8 cellular contexts compared by ENCODE assay signal in the genomic region with DNA sequence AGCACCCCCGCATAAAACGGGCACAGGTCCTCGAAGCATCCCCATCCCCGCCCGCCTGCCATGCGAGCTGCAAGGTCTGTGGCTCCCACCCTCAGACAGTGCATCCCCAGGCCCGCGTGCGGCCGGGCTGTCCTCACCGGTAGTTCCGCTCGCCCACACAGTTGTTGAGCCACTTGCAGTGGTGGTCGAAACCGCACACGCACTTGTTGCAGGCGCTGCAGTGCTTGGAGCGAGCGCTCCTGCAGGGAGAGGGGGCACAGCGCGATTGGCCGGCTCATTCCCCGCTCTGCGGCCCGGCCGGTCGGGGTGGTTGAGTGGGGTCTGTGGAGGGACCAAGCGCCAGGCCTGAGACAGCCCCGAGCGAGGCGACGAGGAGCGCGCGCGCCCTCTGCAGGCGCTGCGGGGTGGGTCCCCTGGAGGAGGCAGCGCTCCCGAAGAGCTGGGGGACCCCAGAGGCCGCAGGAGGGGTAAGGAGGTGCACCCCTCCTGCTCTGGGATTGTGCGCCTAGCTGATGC. TPM values are rescaled to one million over a fixed set of nuclear protein-coding genes. Genes with fewer than 3 reads are reported as not detected.
DNase-seq lines count a peak whose midpoint lies in the region; TF ChIP-seq lines count a peak whose summit lies in the region.

No MANE protein-coding gene starts in this region.

- H2BK5ac ChIP-seq in trophoblast cell (ENCODE audit: low read depth, low read length, poor library complexity): no peak overlapping the region

- no peak overlapping the region for H3K23ac ChIP-seq in trophoblast cell (ENCODE audit: low read length)

- in situ Hi-C loops in astrocyte of the cerebellum (cut with HindIII; ENCODE audit: low sequenced_read_pairs): loop anchor here (5.0 kb wide), 1 partner anchor 72 kb away; a partner anchor contains a TSS

- H2AFZ ChIP-seq in trophoblast cell (ENCODE audit: insufficient read depth, low read length, poor library complexity): no peak overlapping the region

- no peak overlapping the region for H2BK12ac ChIP-seq in trophoblast cell (ENCODE audit: low read length)

- H3K79me1 ChIP-seq in trophoblast cell (ENCODE audit: low read length): peaks cover 5% of the 10 kb centered on the region

- H3K14ac ChIP-seq in trophoblast cell (ENCODE audit: low read length): no peak overlapping the region

- H3K27me3 ChIP-seq in trophoblast cell (ENCODE audit: insufficient read depth, low read length): peaks cover 16% of the 10 kb centered on the region

- WGBS in trophoblast cell (ENCODE audit: extremely low coverage, insufficient coverage, insufficient read length): no CpG with 5 or more reads among the region's 42 CpGs

- no peak overlapping the region for H4K91ac ChIP-seq in trophoblast cell (ENCODE audit: low read depth, low read length)

- H3K4me2 ChIP-seq in trophoblast cell (ENCODE audit: low read length): no peak overlapping the region

- H3K36me3 ChIP-seq in trophoblast cell (ENCODE audit: control insufficient read depth in 1 of 2, insufficient read depth in 2 of 2, low read length in 2 of 2): no peaks in the 10 kb centered on the region

- H3K9ac ChIP-seq in trophoblast cell (ENCODE audit: low read length): no peak overlapping the region

- DNase-seq in D341Med (ENCODE audit: low spot score): peak; percentile 86
- peak; percentile 69 for DNase-seq in RPMI8226
- DNase-seq in astrocyte of the cerebellum (ENCODE audit: low read depth): no peak
- DNase-seq in islet precursor cell: peak; percentile 83
- DNase-seq in stimulated activated CD4-positive, alpha-beta T cell treated with anti-CD3 and anti-CD28 coated beads, TNF-alpha, amount 100 ng/mL, for 24 hours (ENCODE audit: low read depth in 3 of 3): peak; percentile 16 to 56 (median 31)
- no peak for DNase-seq in NK-92 (lab: John Stamatoyannopoulos, UW; ENCODE audit: unreplicated experiment)
- no peak for DNase-seq in trophoblast cell
- DNase-seq in SIG-M5 (lab: John Stamatoyannopoulos, UW): no peak

- H2BK120ac ChIP-seq in trophoblast cell (ENCODE audit: insufficient read depth, low read length, poor library complexity): no peak overlapping the region

- peaks cover 16 to 22% of the 10 kb centered on the region in 2 experiments for H3K4me1 ChIP-seq in trophoblast cell (ENCODE audit: control insufficient read depth in 1 of 2, insufficient read depth in 2 of 2, low read length in 2 of 2)

- no peak overlapping the region for H4K12ac ChIP-seq in trophoblast cell (ENCODE audit: low read depth, low read length)

- H3K9me3 ChIP-seq in trophoblast cell (ENCODE audit: insufficient read depth, low read depth, low read length): peaks cover 2% of the 10 kb centered on the region

- H3K4ac ChIP-seq in trophoblast cell (ENCODE audit: low read depth, low read length): no peak overlapping the region

- H3K18ac ChIP-seq in trophoblast cell (ENCODE audit: low read length): no peak overlapping the region

- no peak overlapping the region for H4K8ac ChIP-seq in trophoblast cell (ENCODE audit: low read depth, low read length)

- H3K79me2 ChIP-seq in trophoblast cell (ENCODE audit: control insufficient read depth, insufficient read depth, low read length, poor library complexity): peaks cover 2% of the 10 kb centered on the region

- H2AK5ac ChIP-seq in trophoblast cell (ENCODE audit: low read length): no peak overlapping the region

- no peak overlapping the region for H3K27ac ChIP-seq in trophoblast cell (ENCODE audit: low read depth, low read length)

- H3K4me3 ChIP-seq in astrocyte of the cerebellum (ENCODE audit: low read depth, low read length) (no peak overlapping the region), trophoblast cell (ENCODE audit: low read depth, low read length) (no peak overlapping the region)

- TF ChIP-seq CTCF in astrocyte of the cerebellum (IDR thresholded peaks at IDR 0.05; ENCODE audit: low read depth, low read length, missing control alignments): peak; percentile 84

RNA-seq across cellular contexts. Expression of a gene that starts 6.0 kb away (rescaled TPM):
- 2.7 TPM in 2 replicates for polyA plus RNA-seq in trophoblast cell (2013)

RNA-seq across cellular contexts. Expression of a gene that starts 17.0 kb away (rescaled TPM):
- polyA plus RNA-seq in trophoblast cell (2013): 1.7 TPM in 2 replicates

RNA-seq across cellular contexts. Expression of a gene that starts 31.6 kb away (rescaled TPM):
- polyA plus RNA-seq in trophoblast cell (2013): 20.6 and 23.3 TPM in 2 replicates

Comparison
In these comparisons a context has a peak if more than half of its experiments do, and no peak if none do; other contexts are left out.
1. DNase-seq: peak in D341Med (single experiment), RPMI8226 (single experiment), islet precursor cell (single experiment) and stimulated activated CD4-positive, alpha-beta T cell treated with anti-CD3 and anti-CD28 coated beads, TNF-alpha, amount 100 ng/mL, for 24 hours (3 of 3); none in astrocyte of the cerebellum (single experiment), NK-92 (single experiment), trophoblast cell (0 of 2) and SIG-M5 (single experiment).